In the genomic region with DNA sequence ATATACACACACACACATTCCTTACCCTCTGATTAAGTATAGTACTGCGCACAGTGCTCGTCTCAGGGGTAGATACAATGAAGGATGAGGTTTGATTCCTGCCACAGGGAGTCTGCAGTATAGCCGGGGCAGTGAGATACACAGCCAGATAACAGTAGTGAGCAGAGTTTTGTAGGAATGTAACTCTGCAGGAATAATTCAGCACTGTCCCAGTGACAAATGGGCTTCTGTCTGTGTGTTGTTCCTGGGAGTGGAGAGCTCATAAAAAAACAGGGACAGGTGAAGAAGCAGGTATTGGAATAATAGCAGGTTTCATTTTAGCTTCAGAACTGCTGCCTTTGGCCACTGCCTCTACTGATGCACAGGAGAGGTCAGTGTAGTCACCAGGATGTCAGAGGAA, we compare ENCODE assay signal across 26 cellular contexts.
"Had no signal": no experiment of that assay in that cellular context is flagged by ENCODE, and none has a peak within 500 bp of the region (broad histone marks: within the 10 kb centered on the region; RNA-seq: fewer than 3 reads in every experiment).

No MANE protein-coding gene starts in this region.

- ATAC-seq: HepG2, Panc1, PC-3, T-cell had no signal

- H3K9ac ChIP-seq: SK-N-SH had no signal

- DNase-seq: IMR-90, Karpas-422, KG1, MM.1S, NCI-H1048, NCI-H1105, NCI-H1417, NCI-H1436 treated with DMSO at 0.1 percent for 48 hours, NCI-H1694 treated with DMSO at 0.1 percent for 48 hours, NCI-H2029, NCI-H2081 treated with DMSO at 0.1 percent for 48 hours, NCI-H2171, NCI-H226, NCI-H446, NCI-H510A, NCI-H524 treated with DMSO at 0.1 percent for 48 hours, NCI-H69, NCI-H774, PC-3, SHP77, SK-N-SH, SW 1271, T-cell had no signal

- H3K27ac ChIP-seq: RWPE1 had no signal

- H3K4me2 ChIP-seq: SK-N-SH had no signal

- H3K9me3 ChIP-seq: SK-N-SH had no signal
